ENCODE assay signal across 8 cellular contexts in the genomic region with DNA sequence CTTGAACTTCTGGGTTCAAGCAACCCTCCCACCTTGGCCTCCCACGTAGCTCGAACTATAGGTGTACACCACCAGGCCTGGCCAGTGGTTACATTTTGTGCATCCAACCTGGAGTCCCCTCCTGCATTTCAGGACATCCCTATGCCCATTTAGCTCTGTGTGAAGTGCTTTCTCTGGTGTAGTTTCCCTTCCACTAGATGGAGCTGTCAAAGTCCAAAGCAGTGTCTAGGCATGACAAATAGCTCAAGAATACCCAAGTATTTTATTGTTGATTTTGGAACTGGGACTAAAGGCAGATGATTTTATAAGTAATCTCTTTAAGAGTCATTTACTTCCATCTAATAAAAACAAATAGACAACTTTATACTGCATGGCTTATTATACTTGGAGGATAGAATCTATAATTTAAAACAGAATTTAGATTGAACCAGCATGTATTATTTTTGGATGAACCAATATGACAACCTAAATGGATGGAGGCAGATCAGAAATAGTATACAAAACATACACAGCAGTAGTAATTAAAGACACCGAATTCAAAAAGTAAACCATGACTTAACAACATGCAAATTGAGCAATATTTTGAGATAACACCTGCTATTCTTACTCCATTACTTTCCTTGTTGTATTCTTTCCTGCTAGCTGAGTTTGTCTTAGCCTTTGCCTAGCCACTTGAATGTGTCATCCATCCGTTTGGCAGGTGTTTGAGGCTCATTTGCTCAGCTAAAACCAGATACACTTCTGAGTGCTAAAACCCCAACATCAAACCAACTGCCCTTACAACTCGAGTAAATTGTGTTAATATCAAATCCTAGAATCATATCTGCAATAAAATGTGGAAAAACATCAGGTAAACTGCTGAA. TPM values are rescaled to one million over a fixed set of nuclear protein-coding genes. Genes with fewer than 3 reads are reported as not detected.
DNase-seq lines count a peak whose midpoint lies in the region; ATAC-seq and TF ChIP-seq lines count a peak whose summit lies in the region.

No MANE protein-coding gene starts in this region.

- H3K4me3 ChIP-seq in epithelial cell of esophagus (ENCODE audit: low read length), result no peak overlapping the region

- TF ChIP-seq CTCF in GM13977 (IDR thresholded peaks at IDR 0.05; ENCODE audit: extremely low read depth, insufficient read depth, missing control alignments), result peak; percentile 63
- TF ChIP-seq CTCF in epithelial cell of esophagus (IDR thresholded peaks at IDR 0.05; ENCODE audit: insufficient read depth, low read depth, low read length, missing control alignments), result peak; percentile 70

- in situ Hi-C loops in GM13977 (cut with MboI; ENCODE audit: low pct_unique_long_range_greater_than_20kb, low sequenced_read_pairs, unreplicated experiment), result no loop called here

- ATAC-seq in GM18858 (IDR thresholded peaks at IDR 0.05; ENCODE audit: unreplicated experiment), result no peak

- DNase-seq in DMS 273 (lab: John Stamatoyannopoulos, UW; ENCODE audit: unreplicated experiment) (peak; percentile 42), DMS 273 treated with DMSO at 0.1 percent for 48 hours (lab: John Stamatoyannopoulos, UW) (no peak), GM13977 (ENCODE audit: low spot score) (peak; percentile 24), RPMI7951 (ENCODE audit: low read depth) (peak; percentile 35), epithelial cell of esophagus (ENCODE audit: low read depth) (peak; percentile 60), renal cortical epithelial cell (ENCODE audit: low read depth) (peak; percentile 64), NCI-H146 treated with DMSO at 0.1 percent for 48 hours (lab: John Stamatoyannopoulos, UW; ENCODE audit: unreplicated experiment) (no peak)

RNA-seq across cellular contexts. Expression of a gene that starts 37.7 kb away (rescaled TPM):
- 4.9 and 59.4 TPM in 2 replicates for total RNA-seq in RPMI7951 (2014; rRNA removed; shearing (Covaris generic))
- 7.1 and 19.1 TPM in 2 replicates for total RNA-seq in renal cortical epithelial cell

RNA-seq across cellular contexts. Expression of a gene that starts 44.4 kb away (rescaled TPM):
- 6.1 and 10.7 TPM in 2 replicates for total RNA-seq in RPMI7951 (2014; rRNA removed; shearing (Covaris generic))
- 12.3 and 20.2 TPM in 2 replicates for total RNA-seq in renal cortical epithelial cell

RNA-seq across cellular contexts. Expression of a gene that starts 52.5 kb away (rescaled TPM):
- total RNA-seq in RPMI7951 (2014; rRNA removed; shearing (Covaris generic)), result 72.3 and 83.7 TPM in 2 replicates
- 60.2 and 66.2 TPM in 2 replicates for total RNA-seq in renal cortical epithelial cell

Comparison
In these comparisons a context has a peak if more than half of its experiments do, and no peak if none do; other contexts are left out.
1. DNase-seq: peak in DMS 273 (single experiment), GM13977 (single experiment), RPMI7951 (single experiment), epithelial cell of esophagus (single experiment) and renal cortical epithelial cell (single experiment); none in DMS 273 treated with DMSO at 0.1 percent for 48 hours (single experiment) and NCI-H146 treated with DMSO at 0.1 percent for 48 hours (single experiment).